In the genomic region with DNA sequence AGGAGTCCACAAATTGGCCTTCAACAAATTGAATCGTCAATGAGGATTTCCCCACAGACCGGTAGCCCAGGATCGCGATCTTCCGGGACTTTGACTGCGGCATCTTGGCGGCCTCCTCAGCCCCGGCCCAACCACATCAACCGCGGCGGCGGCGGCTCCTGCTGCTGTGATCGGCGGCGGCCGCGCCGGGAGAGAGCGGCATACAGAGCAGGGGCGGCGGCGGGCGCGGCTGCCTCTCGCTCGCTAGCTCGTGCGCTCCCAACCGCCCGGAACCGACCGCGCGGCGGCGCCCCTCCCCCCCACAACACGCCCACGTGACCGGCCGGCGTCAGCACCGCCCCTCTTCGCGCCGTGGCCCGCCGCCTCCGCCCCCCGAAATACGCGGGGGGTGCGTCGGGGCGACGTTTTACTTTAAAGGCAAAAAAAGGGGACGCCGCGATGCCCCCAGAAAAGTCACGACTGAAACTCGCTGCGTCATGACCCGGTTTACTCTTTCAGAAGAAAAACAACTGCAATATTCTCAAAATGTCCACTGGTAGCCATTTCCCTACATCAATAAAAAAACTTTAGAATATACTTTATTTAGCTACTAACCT, we compare ENCODE assay signal across 8 cellular contexts. TPM values are rescaled to one million over a fixed set of nuclear protein-coding genes. Genes with fewer than 3 reads are reported as not detected.
DNase-seq lines count a peak whose midpoint lies in the region; ATAC-seq and TF ChIP-seq lines count a peak whose summit lies in the region.
"Not testable (repeated sequence)": the region's sequence is repeated elsewhere in the genome, so short reads cannot be mapped to it uniquely, and the experiment has no call there.

No MANE protein-coding gene starts in this region.

- not testable (repeated sequence) for H3K9ac ChIP-seq in endodermal cell (ENCODE audit: extremely low read depth, low read length, poor library complexity, severe bottlenecking)
- peak overlapping the region; percentile 52 for H3K9ac ChIP-seq in skeletal muscle satellite cell (ENCODE audit: low read depth, low read length)

- not testable (repeated sequence) for TF ChIP-seq CTCF in CD4-positive, alpha-beta T cell (IDR thresholded peaks at IDR 0.05); NB4 (IDR thresholded peaks at IDR 0.05; ENCODE audit: low read depth, low read length); endodermal cell (conservative IDR thresholded peaks at IDR 0.05); right lobe of liver (IDR thresholded peaks at IDR 0.05)

- intact Hi-C loops in CD4-positive, alpha-beta T cell (cut with DNase I, micrococcal nuclease); right lobe of liver (cut with DNase I): not testable (repeated sequence)

- peak; percentile 85 for ATAC-seq in CD4-positive, alpha-beta T cell (ENCODE audit: poor library complexity)
- ATAC-seq in GM21367 (IDR thresholded peaks at IDR 0.05; ENCODE audit: unreplicated experiment) (peak; percentile 68), HG02938 (IDR thresholded peaks at IDR 0.05; ENCODE audit: unreplicated experiment) (peak; percentile 65), right lobe of liver (peak; percentile 72 to 84 (median 76))
- ATAC-seq in activated T-cell treated with anti-CD3 and anti-CD28 coated beads, Interleukin-2, amount 50 U/mL, for 4 hours, result peak; percentile 92

- H3K36me3 Mint-ChIP-seq in CD4-positive, alpha-beta T cell (ENCODE audit: low read depth); activated T-cell treated with anti-CD3 and anti-CD28 coated beads, Interleukin-2, amount 50 U/mL, for 4 hours (ENCODE audit: insufficient read depth); endodermal cell (ENCODE audit: low read depth): not testable (repeated sequence)

- not testable (repeated sequence) for DNase-seq in CD4-positive, alpha-beta T cell; NB4 (ENCODE audit: low read depth); activated T-cell treated with anti-CD3 and anti-CD28 coated beads, Interleukin-2, amount 50 U/mL, for 4 hours; endodermal cell; right lobe of liver

- H3K27ac ChIP-seq in CD4-positive, alpha-beta T cell (ENCODE audit: low read depth, low read length); endodermal cell (ENCODE audit: low read depth, low read length); right lobe of liver: not testable (repeated sequence)

- POLR2A ChIA-PET in CD4-positive, alpha-beta T cell (lab: Charles Lee), result not testable (repeated sequence)

- not testable (repeated sequence) for H3K9me3 Mint-ChIP-seq in CD4-positive, alpha-beta T cell; activated T-cell treated with anti-CD3 and anti-CD28 coated beads, Interleukin-2, amount 50 U/mL, for 4 hours; endodermal cell

- not testable (repeated sequence) for TF ChIP-seq POLR2A in NB4 (IDR thresholded peaks at IDR 0.05; ENCODE audit: extremely low read depth, insufficient read length); right lobe of liver (IDR thresholded peaks at IDR 0.05)

- CTCF ChIA-PET in CD4-positive, alpha-beta T cell (lab: Charles Lee), result not testable (repeated sequence)

- not testable (repeated sequence) for H3K4me1 ChIP-seq in endodermal cell (ENCODE audit: control insufficient read depth, insufficient read depth, low read length); right lobe of liver; skeletal muscle satellite cell (ENCODE audit: control insufficient read depth, insufficient read depth, low read length)

- H3K4me2 ChIP-seq in skeletal muscle satellite cell (ENCODE audit: low read length), result not testable (repeated sequence)

- H3K27me3 ChIP-seq in CD4-positive, alpha-beta T cell (ENCODE audit: control insufficient read depth, insufficient read depth, low read length); endodermal cell (ENCODE audit: control insufficient read depth, insufficient read depth, low read length, poor library complexity, severe bottlenecking); right lobe of liver; skeletal muscle satellite cell (ENCODE audit: control insufficient read depth, insufficient read depth, low read length): not testable (repeated sequence)

- no CpG with 5 or more reads among the region's 63 CpGs for WGBS in endodermal cell (ENCODE audit: insufficient coverage in 1 of 2, insufficient read length in 1 of 2), 2 experiments
- WGBS in right lobe of liver (ENCODE audit: insufficient coverage, low coverage, low lambda C conversion rate, missing lambda C conversion rate), result 0% methylated on average over 5 of the region's 63 CpGs

- peak overlapping the region; percentile 76 for H3K4me3 Mint-ChIP-seq in CD4-positive, alpha-beta T cell
- peak overlapping the region; percentile 59 for H3K4me3 Mint-ChIP-seq in activated T-cell treated with anti-CD3 and anti-CD28 coated beads, Interleukin-2, amount 50 U/mL, for 4 hours
- peak overlapping the region; percentile 43 for H3K4me3 Mint-ChIP-seq in endodermal cell

- H3K9me3 ChIP-seq in CD4-positive, alpha-beta T cell (ENCODE audit: control insufficient read depth, low read length); endodermal cell (ENCODE audit: control insufficient read depth, low read length); right lobe of liver; skeletal muscle satellite cell (replicated peaks; ENCODE audit: low read length): not testable (repeated sequence)

- H3K4me1 Mint-ChIP-seq in CD4-positive, alpha-beta T cell (ENCODE audit: low read depth); activated T-cell treated with anti-CD3 and anti-CD28 coated beads, Interleukin-2, amount 50 U/mL, for 4 hours (ENCODE audit: low read depth); endodermal cell: not testable (repeated sequence)

- H3K27ac Mint-ChIP-seq in CD4-positive, alpha-beta T cell; endodermal cell: not testable (repeated sequence)

- H3K27me3 Mint-ChIP-seq in CD4-positive, alpha-beta T cell; activated T-cell treated with anti-CD3 and anti-CD28 coated beads, Interleukin-2, amount 50 U/mL, for 4 hours (ENCODE audit: low read depth); endodermal cell (ENCODE audit: insufficient read depth): not testable (repeated sequence)

- H3K36me3 ChIP-seq in endodermal cell (ENCODE audit: control insufficient read depth, insufficient read depth, low read length); right lobe of liver; skeletal muscle satellite cell (ENCODE audit: insufficient read depth, low read length): not testable (repeated sequence)

- H3K4me3 ChIP-seq in NB4 (ENCODE audit: low read depth, low read length), result peak overlapping the region; percentile 58
- not testable (repeated sequence) for H3K4me3 ChIP-seq in endodermal cell (ENCODE audit: low read length); skeletal muscle satellite cell (ENCODE audit: low read length)
- peak overlapping the region in 1 of 3 donors; percentile 48 for H3K4me3 ChIP-seq in right lobe of liver

RNA-seq across cellular contexts. Expression of a gene that starts 56.5 kb away (rescaled TPM):
- total RNA-seq in CD4-positive, alpha-beta T cell, result under 1 TPM; 0.17 to 0.77 TPM
- total RNA-seq in activated T-cell treated with anti-CD3 and anti-CD28 coated beads, Interleukin-2, amount 50 U/mL, for 4 hours, result under 1 TPM; 0.46 to 0.66 (median 0.53) TPM
- total RNA-seq in endodermal cell (1 to 10 TPM; 1.3 to 3.2 TPM), right lobe of liver (1 to 10 TPM in 2 of 6 experiments, under 1 TPM in 4; 0.43 to 1.3 (median 0.82) TPM)
- 0.50 TPM for polyA plus RNA-seq in endodermal cell (2013, experiment 1 of 2)
- polyA plus RNA-seq in endodermal cell (2013, experiment 2 of 2), result 0.58 TPM
- total RNA-seq in skeletal muscle satellite cell (2012; rRNA removed), result under 0.01 TPM in 1 of 2 replicates, not detected in the other
